25 cellular contexts compared by ENCODE assay signal in the genomic region with DNA sequence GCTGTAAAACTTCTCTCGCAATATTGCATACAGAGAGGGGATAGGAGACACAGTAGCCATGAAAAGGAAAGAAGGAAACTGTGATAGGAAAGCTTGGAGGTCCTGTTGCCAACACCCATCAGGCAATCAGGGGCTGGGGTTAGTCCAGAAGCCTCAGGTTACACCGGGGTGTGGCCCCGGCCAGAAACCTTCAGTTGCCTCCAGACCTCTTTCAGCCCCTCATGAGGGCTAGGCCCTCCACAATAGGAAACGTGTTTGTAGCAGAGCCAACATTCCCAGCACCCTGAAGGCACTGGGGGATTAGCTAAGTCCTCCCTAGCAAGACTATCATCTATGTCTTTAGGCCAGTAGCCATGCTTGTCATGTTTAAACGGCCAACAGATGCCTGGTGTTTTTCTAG.
"Had no signal": no experiment of that assay in that cellular context is flagged by ENCODE, and none has a peak within 500 bp of the region (broad histone marks: within the 10 kb centered on the region; RNA-seq: fewer than 3 reads in every experiment).

No MANE protein-coding gene starts in this region.

- H3K27me3 ChIP-seq: esophagus squamous epithelium, gastrocnemius medialis, hepatocyte, pancreas, sigmoid colon, stomach, thyroid gland had no signal

- H2AFZ ChIP-seq: hepatocyte had no signal

- H3K4me1 ChIP-seq: esophagus squamous epithelium, gastrocnemius medialis, pancreas, prostate gland, sigmoid colon, stomach, thyroid gland had no signal

- H3K9me3 ChIP-seq: esophagus squamous epithelium, gastrocnemius medialis, pancreas, prostate gland, sigmoid colon, stomach, thyroid gland had no signal

- DNase-seq: activated CD4-positive, alpha-beta T cell treated with anti-CD3 and anti-CD28 coated beads for 1 hour; activated CD4-positive, alpha-beta T cell treated with anti-CD3 and anti-CD28 coated beads, Interleukin-2, amount 50 U/mL, for 1 hour; activated CD8-positive, alpha-beta T cell treated with anti-CD3 and anti-CD28 coated beads for 36 hours; activated naive CD8-positive, alpha-beta T cell treated with anti-CD3 and anti-CD28 coated beads, Interleukin-2, amount 50 U/mL, for 24 hours; activated T-cell treated with anti-CD3 and anti-CD28 coated beads, Interleukin-2, amount 50 U/mL, for 48 hours; amygdala; effector CD8-positive, alpha-beta T cell; esophagus squamous epithelium; gastrocnemius medialis; islet precursor cell; left cardiac atrium; left ventricle myocardium superior; naive B cell; nephron progenitor cell; pancreas; retina; sigmoid colon; stimulated activated CD4-positive, alpha-beta T cell treated with anti-CD3 and anti-CD28 coated beads, Interleukin-15, amount 100 ng/mL, for 24 hours; stimulated activated CD4-positive, alpha-beta T cell treated with anti-CD3 and anti-CD28 coated beads, Interleukin-2, amount 100 ng/mL, for 24 hours; stimulated activated naive B cell treated with anti-CD40 and anti-IgM and Interleukin-4, amounts not matched to agents 10 μg/mL and 1 μg/mL and 100 μg/mL, for 72 hours; stomach; thyroid gland had no signal

- H3K4me2 ChIP-seq: hepatocyte had no signal

- H3K27ac ChIP-seq: epithelial cell of prostate, esophagus squamous epithelium, gastrocnemius medialis, hepatocyte, pancreas, prostate gland, sigmoid colon, stomach, thyroid gland had no signal

- ATAC-seq: activated CD8-positive, alpha-beta T cell treated with anti-CD3 and anti-CD28 coated beads for 36 hours; activated naive CD8-positive, alpha-beta T cell treated with anti-CD3 and anti-CD28 coated beads, Interleukin-2, amount 50 U/mL, for 24 hours; gastrocnemius medialis; left cardiac atrium; left ventricle myocardium superior; pancreas; stimulated activated naive B cell treated with anti-CD40 and anti-IgM and Interleukin-4, amounts not matched to agents 10 μg/mL and 1 μg/mL and 100 μg/mL, for 72 hours had no signal

- H3K36me3 ChIP-seq: esophagus squamous epithelium, gastrocnemius medialis, pancreas, prostate gland, sigmoid colon, stomach, thyroid gland had no signal

- H3K79me2 ChIP-seq: hepatocyte had no signal

- H3K4me3 ChIP-seq: esophagus squamous epithelium, gastrocnemius medialis, hepatocyte, pancreas, prostate gland, sigmoid colon, stomach, thyroid gland had no signal
